Comparison of ENCODE assay signal across 8 cellular contexts in genomic region chr10:110803830-110804338, GRCh38.
DNase-seq lines count a peak whose midpoint lies in the region; ATAC-seq, FAIRE-seq and TF ChIP-seq lines count a peak whose summit lies in the region.

No MANE protein-coding gene starts in this region.

- 8 to 9% methylated on average over 6 of the region's 6 CpGs for WGBS in pancreas, 2 donors

- H3K27ac ChIP-seq in cardiac muscle cell (peak overlapping the region; percentile 10), pancreas (peak overlapping the region; percentile 22 to 78 (median 58))

- intact Hi-C loops in pancreas (cut with DNase I) = loop anchor here in 1 of 3 donors (10.0 kb wide), 1 partner anchor 61 kb away; no protein-coding TSS in a partner anchor

- H3K36me3 ChIP-seq in cardiac muscle cell (peaks cover 18% of the 10 kb centered on the region), pancreas (no peaks in the 10 kb centered on the region)

- no peaks in the 10 kb centered on the region for H3K9me3 Mint-ChIP-seq in activated naive CD4-positive, alpha-beta T cell treated with anti-CD3 and anti-CD28 coated beads, Interleukin-2, amount 50 U/mL, for 24 hours

- no peaks in the 10 kb centered on the region for H3K27me3 ChIP-seq in cardiac muscle cell
- no peaks in the 10 kb centered on the region for H3K27me3 ChIP-seq in pancreas

- H3K4me1 Mint-ChIP-seq in activated naive CD4-positive, alpha-beta T cell treated with anti-CD3 and anti-CD28 coated beads, Interleukin-2, amount 50 U/mL, for 24 hours = peaks cover 47% of the 10 kb centered on the region

- no peak for DNase-seq in activated CD4-positive, CD25-positive, alpha-beta regulatory T cell treated with anti-CD3 and anti-CD28 coated beads, Interleukin-2, amount 50 U/mL, for 72 hours
- DNase-seq in HCEC 1CT (peak; percentile 67), NCI-H1092 treated with DMSO at 0.1 percent for 48 hours (lab: John Stamatoyannopoulos, UW) (peak; percentile 48), cardiac muscle cell (ENCODE audit: low read depth in 1 of 2, low spot score in 1 of 2) (peak; percentile 53 to 66), pancreas (peak in 3 of 6 donors; percentile 50 to 67 (median 52)), COLO829 (ENCODE audit: low spot score) (no peak)

- peak overlapping the region; percentile 52 for H3K27ac Mint-ChIP-seq in activated naive CD4-positive, alpha-beta T cell treated with anti-CD3 and anti-CD28 coated beads, Interleukin-2, amount 50 U/mL, for 24 hours

- H3K4me3 ChIP-seq in cardiac muscle cell (no peak overlapping the region), pancreas (peak overlapping the region in 1 of 4 donors; percentile 5)

- no peak for FAIRE-seq in pancreas (lab: Jason Lieb, UNC)

- TF ChIP-seq CTCF in cardiac muscle cell (IDR thresholded peaks at IDR 0.05; ENCODE audit: low read depth, low read length) (peak; percentile 76), pancreas (IDR thresholded peaks at IDR 0.05) (peak in 3 of 4 donors; percentile 26 to 47 (median 44))

- H3K9me3 ChIP-seq in cardiac muscle cell (ENCODE audit: low read depth) = no peaks in the 10 kb centered on the region
- H3K9me3 ChIP-seq in pancreas = no peaks in the 10 kb centered on the region

- H3K4me3 Mint-ChIP-seq in activated naive CD4-positive, alpha-beta T cell treated with anti-CD3 and anti-CD28 coated beads, Interleukin-2, amount 50 U/mL, for 24 hours = peak overlapping the region; percentile 30

- H3K4me1 ChIP-seq in cardiac muscle cell (ENCODE audit: low read depth) (no peaks in the 10 kb centered on the region), pancreas (peaks cover 15 to 35% (median 28%) of the 10 kb centered on the region in 3 donors)

- H3K36me3 Mint-ChIP-seq in activated naive CD4-positive, alpha-beta T cell treated with anti-CD3 and anti-CD28 coated beads, Interleukin-2, amount 50 U/mL, for 24 hours = no peaks in the 10 kb centered on the region

- no peaks in the 10 kb centered on the region for H3K27me3 Mint-ChIP-seq in activated naive CD4-positive, alpha-beta T cell treated with anti-CD3 and anti-CD28 coated beads, Interleukin-2, amount 50 U/mL, for 24 hours

- peak; percentile 51 to 56 for ATAC-seq in activated CD4-positive, CD25-positive, alpha-beta regulatory T cell treated with anti-CD3 and anti-CD28 coated beads, Interleukin-2, amount 50 U/mL, for 24 hours
- peak; percentile 72 to 90 (median 83) for ATAC-seq in pancreas

Comparison
In these comparisons a context has a peak if more than half of its experiments do, and no peak if none do; other contexts are left out.
1. DNase-seq: peak in HCEC 1CT (single experiment), NCI-H1092 treated with DMSO at 0.1 percent for 48 hours (single experiment) and cardiac muscle cell (2 of 2); none in activated CD4-positive, CD25-positive, alpha-beta regulatory T cell treated with anti-CD3 and anti-CD28 coated beads, Interleukin-2, amount 50 U/mL, for 72 hours (single experiment) and COLO829 (single experiment).